Comparison of ENCODE assay signal across 1 cellular context in genomic region chr20:49248879-49249665, GRCh38.
TF ChIP-seq lines count a peak whose summit lies in the region.

No MANE protein-coding gene starts in this region.

TF ChIP-seq in GM23338, 12 proteins besides CTCF, POLR2A, EP300 and RAD21:
- TF ChIP-seq ZNF462 (CRISPR knock-in tag; IDR thresholded peaks at IDR 0.05) (no peak), NANOG (IDR thresholded peaks at IDR 0.05; ENCODE audit: borderline replicate concordance) (no peak), POLR2AphosphoS5 (IDR thresholded peaks at IDR 0.05; ENCODE audit: low read depth) (no peak), EZH2 (IDR thresholded peaks at IDR 0.05; ENCODE audit: low read depth, unreplicated experiment) (no peak), ETS1 (IDR thresholded peaks at IDR 0.05) (no peak), EZH2phosphoT487 (IDR thresholded peaks at IDR 0.05; ENCODE audit: unreplicated experiment) (no peak), STAT1 (IDR thresholded peaks at IDR 0.05; ENCODE audit: unreplicated experiment) (no peak), JUNB (IDR thresholded peaks at IDR 0.05; ENCODE audit: unreplicated experiment) (no peak), ZNF331 (CRISPR knock-in tag; IDR thresholded peaks at IDR 0.05; ENCODE audit: low read depth) (no peak), REST (IDR thresholded peaks at IDR 0.05; ENCODE audit: unreplicated experiment) (no peak), ZNF114 (CRISPR knock-in tag; IDR thresholded peaks at IDR 0.05) (no peak), CREB1 (CRISPR knock-in tag; IDR thresholded peaks at IDR 0.05; ENCODE audit: low read depth) (no peak)
TF ChIP-seq in GM23338: peak in this region for 0.
